Comparison of ENCODE assay signal across 2 cellular contexts in genomic region chr13:95113601-95114000, GRCh38.
TF ChIP-seq lines count a peak whose summit lies in the region.

No MANE protein-coding gene starts in this region.

TF ChIP-seq in GM23338, 12 proteins besides CTCF, POLR2A, EP300 and RAD21:
- TF ChIP-seq EZH2phosphoT487 (IDR thresholded peaks at IDR 0.05; ENCODE audit: unreplicated experiment) (no peak), EZH2 (IDR thresholded peaks at IDR 0.05; ENCODE audit: low read depth, unreplicated experiment) (no peak), ETS1 (IDR thresholded peaks at IDR 0.05) (no peak), NANOG (IDR thresholded peaks at IDR 0.05; ENCODE audit: borderline replicate concordance) (no peak), ZNF331 (CRISPR knock-in tag; IDR thresholded peaks at IDR 0.05; ENCODE audit: low read depth) (no peak), POLR2AphosphoS5 (IDR thresholded peaks at IDR 0.05; ENCODE audit: low read depth) (no peak)
TF ChIP-seq in GM23338: peak in this region for 0.

TF ChIP-seq in endothelial cell of umbilical vein, 7 proteins besides CTCF, POLR2A, EP300 and RAD21:
- no peak for TF ChIP-seq EZH2 (IDR thresholded peaks at IDR 0.05; ENCODE audit: borderline replicate concordance, low read depth, low read length, severe bottlenecking)
